In genomic region chr3:192514081-192514753, GRCh38 we compare ENCODE assay signal across 8 cellular contexts.
DNase-seq lines count a peak whose midpoint lies in the region; ATAC-seq and TF ChIP-seq lines count a peak whose summit lies in the region.

No MANE protein-coding gene starts in this region.

- no peaks in the 10 kb centered on the region for H3K27me3 ChIP-seq in iPS DF 6.9 (ENCODE audit: control insufficient read depth, insufficient read depth, low read length)
- H3K27me3 ChIP-seq in spleen (replicated peaks in 1 of 7): peaks cover 0 to 58% (median 23%) of the 10 kb centered on the region in 7 donors
- no peaks in the 10 kb centered on the region; the same call in 1 of the 2 replicates for H3K27me3 ChIP-seq in Karpas-422 (ENCODE audit: low read length)

- DNase-seq in NCI-H1436 (lab: John Stamatoyannopoulos, UW): peak; percentile 48
- no peak for DNase-seq in NCI-H1436 treated with DMSO at 0.1 percent for 48 hours (lab: John Stamatoyannopoulos, UW)
- DNase-seq in T-helper 17 cell: no peak
- DNase-seq in iPS DF 6.9 (ENCODE audit: low read depth, low spot score): no peak
- DNase-seq in spleen: peak; percentile 65
- DNase-seq in DMS114 treated with DMSO at 0.1 percent for 48 hours (lab: John Stamatoyannopoulos, UW; ENCODE audit: unreplicated experiment): no peak
- DNase-seq in Karpas-422: no peak

- H3K36me3 Mint-ChIP-seq in T-helper 17 cell (ENCODE audit: low read depth): peaks cover 3% of the 10 kb centered on the region

- no peak overlapping the region for H3K27ac Mint-ChIP-seq in T-helper 17 cell

- peaks cover 2% of the 10 kb centered on the region for H3K4me1 Mint-ChIP-seq in T-helper 17 cell

- whole genome bisulfite sequencing in iPS DF 6.9 (ENCODE audit: insufficient coverage, insufficient read length): no CpG with 5 or more reads among the region's 39 CpGs
- 4 to 11% (median 6%) methylated on average over 31 to 39 of the region's 39 CpGs for WGBS in spleen, 5 donors

- TF ChIP-seq POLR2A in spleen (IDR thresholded peaks at IDR 0.05): no peak

- H3K9me2 ChIP-seq in Karpas-422 (replicated peaks; ENCODE audit: insufficient read depth, low read length): no peaks in the 10 kb centered on the region; the same call in 1 of the 2 replicates

- H3K79me2 ChIP-seq in Karpas-422 (ENCODE audit: low read length): no peaks in the 10 kb centered on the region

- ATAC-seq in T-helper 17 cell (no peak), HG03097 (IDR thresholded peaks at IDR 0.05; ENCODE audit: low FRiP score, unreplicated experiment) (no peak)

- H3K27me3 Mint-ChIP-seq in T-helper 17 cell: peaks cover 55% of the 10 kb centered on the region

- H3K36me3 ChIP-seq in iPS DF 6.9 (ENCODE audit: control insufficient read depth, insufficient read depth, low read length) (no peaks in the 10 kb centered on the region), spleen (no peaks in the 10 kb centered on the region), Karpas-422 (ENCODE audit: insufficient read depth, low read length) (no peaks in the 10 kb centered on the region)

- H3K4me3 Mint-ChIP-seq in T-helper 17 cell: peak overlapping the region; percentile 33

- H4K20me1 ChIP-seq in Karpas-422 (ENCODE audit: insufficient read depth, low read depth, low read length): no peaks in the 10 kb centered on the region

- H3K9me3 ChIP-seq in T-helper 17 cell (ENCODE audit: control insufficient read depth, low read length, poor library complexity, severe bottlenecking): no peaks in the 10 kb centered on the region
- no peaks in the 10 kb centered on the region for H3K9me3 ChIP-seq in iPS DF 6.9 (ENCODE audit: control insufficient read depth, insufficient read depth, low read length)
- peaks cover 0 to 7% (median 0%) of the 10 kb centered on the region in 8 donors for H3K9me3 ChIP-seq in spleen
- H3K9me3 ChIP-seq in Karpas-422 (ENCODE audit: low read length): peaks cover 4% of the 10 kb centered on the region; the same call in 1 of the 2 replicates

- H3K27ac ChIP-seq in iPS DF 6.9 (ENCODE audit: low read length): no peak overlapping the region
- no peak overlapping the region for H3K27ac ChIP-seq in spleen
- no peak overlapping the region for H3K27ac ChIP-seq in Karpas-422 (ENCODE audit: low read length)

- H3K4me1 ChIP-seq in iPS DF 6.9 (ENCODE audit: control insufficient read depth, insufficient read depth, low read length) (no peaks in the 10 kb centered on the region), spleen (peaks cover 0 to 23% (median 8%) of the 10 kb centered on the region in 6 donors), Karpas-422 (ENCODE audit: low read length) (no peaks in the 10 kb centered on the region)

- no peak overlapping the region for H3K9ac ChIP-seq in Karpas-422 (ENCODE audit: low read length)

- intact Hi-C loops in spleen (cut with DNase I; ENCODE audit: low total_unique reads): no loop called here

- no peak for TF ChIP-seq CTCF in spleen (IDR thresholded peaks at IDR 0.05 in 8 of 11, conservative IDR thresholded peaks at IDR 0.05 in 3 of 11)

- H3K4me2 ChIP-seq in Karpas-422 (ENCODE audit: low read depth, low read length, poor library complexity, severe bottlenecking): no peak overlapping the region

- no peak overlapping the region for H2AFZ ChIP-seq in Karpas-422 (ENCODE audit: low read length)

- H3K4me3 ChIP-seq in iPS DF 6.9 (ENCODE audit: low read length) (peak overlapping the region; percentile 90; the same call in 1 of the 2 replicates), spleen (peak overlapping the region in 7 of 8 donors; percentile 38 to 70 (median 45)), Karpas-422 (ENCODE audit: low read length) (no peak overlapping the region)

Comparison
In these comparisons a context has a peak if more than half of its experiments do, and no peak if none do; other contexts are left out.
1. DNase-seq: peak in NCI-H1436 (single experiment) and spleen (single experiment); none in NCI-H1436 treated with DMSO at 0.1 percent for 48 hours (single experiment), T-helper 17 cell (0 of 3), iPS DF 6.9 (single experiment), DMS114 treated with DMSO at 0.1 percent for 48 hours (single experiment) and Karpas-422 (single experiment).